40 cellular contexts compared by ENCODE assay signal in genomic region chr10:26662864-26663263, GRCh38. TPM values are rescaled to one million over a fixed set of nuclear protein-coding genes. Genes with fewer than 3 reads are reported as not detected.
"Had no signal": no experiment of that assay in that cellular context is flagged by ENCODE, and none has a peak within 500 bp of the region (broad histone marks: within the 10 kb centered on the region; RNA-seq: fewer than 3 reads in every experiment).

No MANE protein-coding gene starts in this region.

- H3K27me3 Mint-ChIP-seq: activated naive CD4-positive, alpha-beta T cell treated with anti-CD3 and anti-CD28 coated beads, Interleukin-2, amount 50 U/mL, for 24 hours; activated naive CD8-positive, alpha-beta T cell; activated naive CD8-positive, alpha-beta T cell treated with anti-CD3 and anti-CD28 coated beads, Interleukin-2, amount 10 ng/mL, durations not matched to agents 7 days and 5 days had no signal

- H3K9me3 ChIP-seq: adrenal gland, ascending aorta, body of pancreas, breast epithelium had no signal

- H3K9me3 Mint-ChIP-seq: activated naive CD4-positive, alpha-beta T cell treated with anti-CD3 and anti-CD28 coated beads, Interleukin-2, amount 10 ng/mL, durations not matched to agents 7 days and 5 days; activated T-helper 1 cell treated with anti-CD3 and anti-CD28 coated beads, Interleukin-12 subunit alpha, Interleukin-12 subunit beta, Interleukin-2, Interleukin-4 antibody, amounts not matched to agents 30 ng/mL and 10 ng/mL and 1 ng/mL, durations not matched to agents 14 hours and 24 hours and 36 hours; activated T-helper 17 cell treated with anti-CD3 and anti-CD28 coated beads, Interleukin-2, amount 50 U/mL, for 72 hours; central memory CD8-positive, alpha-beta T cell had no signal

- H3K4me3 Mint-ChIP-seq: activated naive CD4-positive, alpha-beta T cell treated with anti-CD3 and anti-CD28 coated beads for 36 hours; activated naive CD4-positive, alpha-beta T cell treated with anti-CD3 and anti-CD28 coated beads, Interleukin-2, amount 10 ng/mL, durations not matched to agents 7 days and 5 days; activated naive CD4-positive, alpha-beta T cell treated with anti-CD3 and anti-CD28 coated beads, Interleukin-2, amount 50 U/mL, for 24 hours; activated naive CD8-positive, alpha-beta T cell; activated naive CD8-positive, alpha-beta T cell treated with anti-CD3 and anti-CD28 coated beads for 36 hours; activated naive CD8-positive, alpha-beta T cell treated with anti-CD3 and anti-CD28 coated beads, Interleukin-2, amount 10 ng/mL, durations not matched to agents 7 days and 5 days; activated naive CD8-positive, alpha-beta T cell treated with anti-CD3 and anti-CD28 coated beads, Interleukin-2, amount 50 U/mL, for 24 hours; activated T-cell treated with anti-CD3 and anti-CD28 coated beads, Interleukin-2, amount 50 U/mL, for 24 hours; activated T-cell treated with anti-CD3 and anti-CD28 coated beads, Interleukin-2, amount 50 U/mL, for 4 hours; activated T-cell treated with anti-CD3 and anti-CD28 coated beads, Interleukin-2, amount 50 U/mL, for 72 hours; activated T-helper 1 cell treated with anti-CD3 and anti-CD28 coated beads, Interleukin-12 subunit alpha, Interleukin-12 subunit beta, Interleukin-2, Interleukin-4 antibody, amounts not matched to agents 30 ng/mL and 10 ng/mL and 1 ng/mL, durations not matched to agents 14 hours and 24 hours and 36 hours; activated T-helper 17 cell treated with anti-CD3 and anti-CD28 coated beads, Interleukin-2, amount 50 U/mL, for 72 hours; brain; central memory CD8-positive, alpha-beta T cell had no signal

- H3K4me3 ChIP-seq: adrenal gland, ascending aorta, body of pancreas, breast epithelium, cardiac muscle cell had no signal

- H3K36me3 ChIP-seq: adrenal gland, ascending aorta, brain microvascular endothelial cell, breast epithelium, cardiac muscle cell had no signal

- H3K36me3 Mint-ChIP-seq: activated naive CD4-positive, alpha-beta T cell treated with anti-CD3 and anti-CD28 coated beads, Interleukin-2, amount 10 ng/mL, durations not matched to agents 7 days and 5 days; activated naive CD8-positive, alpha-beta T cell treated with anti-CD3 and anti-CD28 coated beads for 36 hours; brain had no signal

- H3K27ac ChIP-seq: adrenal gland, ascending aorta, body of pancreas, brain microvascular endothelial cell, breast epithelium, cardiac muscle cell had no signal

- FAIRE-seq: astrocyte, bronchial epithelial cell had no signal

- H3K4me1 Mint-ChIP-seq: activated naive CD4-positive, alpha-beta T cell treated with anti-CD3 and anti-CD28 coated beads, Interleukin-2, amount 10 ng/mL, durations not matched to agents 7 days and 5 days; activated naive CD4-positive, alpha-beta T cell treated with anti-CD3 and anti-CD28 coated beads, Interleukin-2, amount 50 U/mL, for 24 hours; activated naive CD8-positive, alpha-beta T cell treated with anti-CD3 and anti-CD28 coated beads for 36 hours; activated naive CD8-positive, alpha-beta T cell treated with anti-CD3 and anti-CD28 coated beads, Interleukin-2, amount 10 ng/mL, durations not matched to agents 7 days and 5 days; activated naive CD8-positive, alpha-beta T cell treated with anti-CD3 and anti-CD28 coated beads, Interleukin-2, amount 50 U/mL, for 24 hours; activated T-helper 17 cell treated with anti-CD3 and anti-CD28 coated beads, Interleukin-2, amount 50 U/mL, for 72 hours; brain; central memory CD8-positive, alpha-beta T cell had no signal

- DNase-seq: activated effector memory CD4-positive, alpha-beta T cell treated with anti-CD3 and anti-CD28 coated beads, Interleukin-2, amount 50 U/mL, for 16 hours; activated effector memory CD4-positive, alpha-beta T cell treated with Interleukin-2 at 50 U/mL for 16 hours; activated gamma-delta T cell; activated gamma-delta T cell treated with Interleukin-2 at 50 U/mL for 16 hours; activated naive CD4-positive, alpha-beta T cell; activated naive CD4-positive, alpha-beta T cell treated with anti-CD3 and anti-CD28 coated beads for 36 hours; activated naive CD4-positive, alpha-beta T cell treated with anti-CD3 and anti-CD28 coated beads, Interleukin-2, amount 10 ng/mL, durations not matched to agents 7 days and 5 days; activated naive CD4-positive, alpha-beta T cell treated with anti-CD3 and anti-CD28 coated beads, Interleukin-2, amount 50 U/mL, for 16 hours; activated naive CD4-positive, alpha-beta T cell treated with Interleukin-2 at 50 U/mL for 16 hours; activated naive CD8-positive, alpha-beta T cell treated with anti-CD3 and anti-CD28 coated beads for 36 hours; activated naive CD8-positive, alpha-beta T cell treated with anti-CD3 and anti-CD28 coated beads, Interleukin-2, amount 10 ng/mL, durations not matched to agents 7 days and 5 days; activated naive CD8-positive, alpha-beta T cell treated with anti-CD3 and anti-CD28 coated beads, Interleukin-2, amount 50 U/mL, for 24 hours; activated T-cell treated with anti-CD3 and anti-CD28 coated beads, Interleukin-2, amount 50 U/mL, for 1 hour; activated T-cell treated with anti-CD3 and anti-CD28 coated beads, Interleukin-2, amount 50 U/mL, for 24 hours; activated T-cell treated with anti-CD3 and anti-CD28 coated beads, Interleukin-2, amount 50 U/mL, for 4 hours; activated T-cell treated with anti-CD3 and anti-CD28 coated beads, Interleukin-2, amount 50 U/mL, for 48 hours; activated T-cell treated with anti-CD3 and anti-CD28 coated beads, Interleukin-2, amount 50 U/mL, for 72 hours; adrenal gland; amniotic stem cell; amygdala; anterior cingulate cortex; aorta; body of pancreas; brain microvascular endothelial cell; caudate nucleus; central memory CD4-positive, alpha-beta T cell; cerebellar nuclear complex had no signal

- H3K27ac Mint-ChIP-seq: activated naive CD4-positive, alpha-beta T cell treated with anti-CD3 and anti-CD28 coated beads for 36 hours; activated naive CD4-positive, alpha-beta T cell treated with anti-CD3 and anti-CD28 coated beads, Interleukin-2, amount 10 ng/mL, durations not matched to agents 7 days and 5 days; activated naive CD4-positive, alpha-beta T cell treated with anti-CD3 and anti-CD28 coated beads, Interleukin-2, amount 50 U/mL, for 24 hours; activated naive CD8-positive, alpha-beta T cell; activated naive CD8-positive, alpha-beta T cell treated with anti-CD3 and anti-CD28 coated beads for 36 hours; activated naive CD8-positive, alpha-beta T cell treated with anti-CD3 and anti-CD28 coated beads, Interleukin-2, amount 10 ng/mL, durations not matched to agents 7 days and 5 days; activated naive CD8-positive, alpha-beta T cell treated with anti-CD3 and anti-CD28 coated beads, Interleukin-2, amount 50 U/mL, for 24 hours; activated T-cell treated with anti-CD3 and anti-CD28 coated beads, Interleukin-2, amount 50 U/mL, for 24 hours; activated T-cell treated with anti-CD3 and anti-CD28 coated beads, Interleukin-2, amount 50 U/mL, for 72 hours; activated T-helper 1 cell treated with anti-CD3 and anti-CD28 coated beads, Interleukin-12 subunit alpha, Interleukin-12 subunit beta, Interleukin-2, Interleukin-4 antibody, amounts not matched to agents 30 ng/mL and 10 ng/mL and 1 ng/mL, durations not matched to agents 14 hours and 24 hours and 36 hours; activated T-helper 17 cell treated with anti-CD3 and anti-CD28 coated beads, Interleukin-2, amount 50 U/mL, for 72 hours; activated T-helper 2 cell treated with anti-CD3 and anti-CD28 coated beads, Interferon-gamma antibody, Interleukin-2, Interleukin-4, amounts not matched to agents 10 μg/mL and 5 μg/mL and 100 μg/mL, durations not matched to agents 14 hours and 24 hours and 36 hours; brain had no signal

- H3K27me3 ChIP-seq: adrenal gland, ascending aorta, body of pancreas, brain microvascular endothelial cell, breast epithelium, cardiac muscle cell had no signal

- H3K4me1 ChIP-seq: adrenal gland, ascending aorta, body of pancreas, breast epithelium had no signal

- ATAC-seq: activated naive CD4-positive, alpha-beta T cell treated with anti-CD3 and anti-CD28 coated beads, Interleukin-2, amount 50 U/mL, for 72 hours; activated naive CD8-positive, alpha-beta T cell treated with anti-CD3 and anti-CD28 coated beads, Interleukin-2, amount 50 U/mL, for 24 hours; activated T-cell treated with anti-CD3 and anti-CD28 coated beads, Interleukin-2, amount 50 U/mL, for 4 hours; activated T-cell treated with anti-CD3 and anti-CD28 coated beads, Interleukin-2, amount 50 U/mL, for 72 hours; activated T-helper 17 cell treated with anti-CD3 and anti-CD28 coated beads, Interleukin-2, amount 50 U/mL, for 72 hours; body of pancreas had no signal

RNA-seq across cellular contexts. Expression of gene PDSS1, which starts 34.6 kb away (rescaled TPM):
- total RNA-seq: ascending aorta had no signal
